Comparison of ENCODE assay signal across 10 cellular contexts in genomic region chr19:10352764-10353671, GRCh38. TPM values are rescaled to one million over a fixed set of nuclear protein-coding genes. Genes with fewer than 3 reads are reported as not detected.
DNase-seq lines count a peak whose midpoint lies in the region; ATAC-seq and TF ChIP-seq lines count a peak whose summit lies in the region.
"Had no signal": no experiment of that assay in that cellular context is flagged by ENCODE, and none has a peak within 500 bp of the region (broad histone marks: within the 10 kb centered on the region; RNA-seq: fewer than 3 reads in every experiment).

No MANE protein-coding gene starts in this region.

- H3K27ac Mint-ChIP-seq in mesothelial cell of epicardium (peak overlapping the region; percentile 30), HFFc6 (no peak overlapping the region)
- H3K27ac Mint-ChIP-seq: T-helper 17 cell had no signal

- H3K4me3 Mint-ChIP-seq in mesothelial cell of epicardium (peak overlapping the region; percentile 59), HFFc6 (no peak overlapping the region)
- H3K4me3 Mint-ChIP-seq: T-helper 17 cell had no signal

- peak; percentile 86 for ATAC-seq in Right ventricle myocardium superior (ENCODE audit: poor library complexity)

- H3K4me1 Mint-ChIP-seq in mesothelial cell of epicardium (peaks cover 7% of the 10 kb centered on the region), HFFc6 (ENCODE audit: low read depth) (no peaks in the 10 kb centered on the region)
- H3K4me1 Mint-ChIP-seq: T-helper 17 cell had no signal

- H3K36me3 Mint-ChIP-seq in mesothelial cell of epicardium = peaks cover 22% of the 10 kb centered on the region
- peaks cover 18% of the 10 kb centered on the region for H3K36me3 Mint-ChIP-seq in HFFc6 (ENCODE audit: low read depth)

- DNase-seq in SK-N-DZ (ENCODE audit: low spot score) (peak; percentile 35), Right ventricle myocardium superior (peak; percentile 89), mesothelial cell of epicardium (ENCODE audit: low spot score in 2 of 2, unreplicated experiment in 2 of 2) (peak in 1 of 2 experiments; percentile 44), ureter (ENCODE audit: low spot score) (peak; percentile 63), HFFc6 (no peak), NCI-H2196 treated with DMSO at 0.1 percent for 48 hours (lab: John Stamatoyannopoulos, UW; ENCODE audit: unreplicated experiment) (no peak)
- DNase-seq in activated CD8-positive, alpha-beta memory T cell treated with anti-CD3 and anti-CD28 coated beads, Interleukin-2, amount 50 U/mL, for 4 hours = no peak
- DNase-seq: DMS 273 treated with DMSO at 0.1 percent for 48 hours, T-helper 17 cell had no signal

- H3K9me3 Mint-ChIP-seq in mesothelial cell of epicardium (no peaks in the 10 kb centered on the region), HFFc6 (no peaks in the 10 kb centered on the region)

- TF ChIP-seq CTCF in mesothelial cell of epicardium (IDR thresholded peaks at IDR 0.05; ENCODE audit: unreplicated experiment) (no peak), HFFc6 (IDR thresholded peaks at IDR 0.05) (no peak)

- intact Hi-C loops in Right ventricle myocardium superior (cut with DNase I) = no loop called here

- H3K27me3 Mint-ChIP-seq in mesothelial cell of epicardium (ENCODE audit: low read depth) (no peaks in the 10 kb centered on the region), HFFc6 (ENCODE audit: insufficient read depth) (no peaks in the 10 kb centered on the region)
- H3K27me3 Mint-ChIP-seq: T-helper 17 cell had no signal

RNA-seq across cellular contexts. Expression of gene ICAM3, which starts 13.6 kb away (rescaled TPM):
- 1.0 and 1.8 TPM in 2 replicates for polyA plus RNA-seq in SK-N-DZ (2014; cell fraction: cytosol; rRNA removed)
- polyA plus RNA-seq in SK-N-DZ (2014; cell fraction: nucleus; rRNA removed) = 0.84 and 3.6 TPM in 2 replicates
- 31.0 TPM for total RNA-seq in Right ventricle myocardium superior
- 2.0 to 2.7 TPM (median 2.3 TPM) in 3 replicates for total RNA-seq in mesothelial cell of epicardium
- 8.7 TPM for total RNA-seq in ureter
- total RNA-seq in HFFc6 (2021; fragmentation: NEBNext Ultra II Directional; extraction: Animal tissue kit (Norgen Biotek cat#: 25700)) = 10 to 100 TPM; 14.7 to 17.7 (median 16.8) TPM
- total RNA-seq: M059J had no signal

RNA-seq across cellular contexts. Expression of gene RAVER1, which starts 19.7 kb away (rescaled TPM):
- polyA plus RNA-seq in SK-N-DZ (2014; cell fraction: cytosol; rRNA removed) = 17.8 and 20.7 TPM in 2 replicates
- 10.8 and 28.6 TPM in 2 replicates for polyA plus RNA-seq in SK-N-DZ (2014; cell fraction: nucleus; rRNA removed)
- total RNA-seq in Right ventricle myocardium superior (9.9 TPM), mesothelial cell of epicardium (51.1 to 55.7 TPM (median 52.4 TPM) in 3 replicates), ureter (41.7 TPM)
- 10 to 100 TPM; 52.1 to 58.3 (median 55.6) TPM for total RNA-seq in HFFc6 (2021; fragmentation: NEBNext Ultra II Directional; extraction: Animal tissue kit (Norgen Biotek cat#: 25700))

RNA-seq across cellular contexts. Expression of gene TYK2, which starts 27.4 kb away (rescaled TPM):
- 22.0 and 26.4 TPM in 2 replicates for polyA plus RNA-seq in SK-N-DZ (2014; cell fraction: cytosol; rRNA removed)
- polyA plus RNA-seq in SK-N-DZ (2014; cell fraction: nucleus; rRNA removed) = 212 and 214 TPM in 2 replicates
- total RNA-seq in Right ventricle myocardium superior (60.3 TPM), mesothelial cell of epicardium (142 to 148 TPM (median 146 TPM) in 3 replicates), ureter (142 TPM)
- 10 to 100 TPM; 67.9 to 82.3 (median 78.5) TPM for total RNA-seq in HFFc6 (2021; fragmentation: NEBNext Ultra II Directional; extraction: Animal tissue kit (Norgen Biotek cat#: 25700))

RNA-seq across cellular contexts. Expression of gene FDX2, which starts 37.2 kb away (rescaled TPM):
- 19.8 and 31.5 TPM in 2 replicates for polyA plus RNA-seq in SK-N-DZ (2014; cell fraction: cytosol; rRNA removed)
- polyA plus RNA-seq in SK-N-DZ (2014; cell fraction: nucleus; rRNA removed) = 34.2 and 43.1 TPM in 2 replicates
- total RNA-seq in Right ventricle myocardium superior = 19.8 TPM
- total RNA-seq in mesothelial cell of epicardium = 17.9 to 20.9 TPM (median 18.6 TPM) in 3 replicates
- 25.8 TPM for total RNA-seq in ureter
- 10 to 100 TPM; 33.9 to 47.3 (median 38.5) TPM for total RNA-seq in HFFc6 (2021; fragmentation: NEBNext Ultra II Directional; extraction: Animal tissue kit (Norgen Biotek cat#: 25700))

RNA-seq across cellular contexts. Expression of gene ZGLP1, which starts 43.4 kb away (rescaled TPM):
- 1.6 and 2.4 TPM in 2 replicates for polyA plus RNA-seq in SK-N-DZ (2014; cell fraction: cytosol; rRNA removed)
- polyA plus RNA-seq in SK-N-DZ (2014; cell fraction: nucleus; rRNA removed) = 16.2 and 24.5 TPM in 2 replicates
- total RNA-seq in Right ventricle myocardium superior = 0.91 TPM
- total RNA-seq in mesothelial cell of epicardium = 12.8 to 14.9 TPM (median 13.5 TPM) in 3 replicates
- total RNA-seq in ureter = 6.3 TPM
- total RNA-seq in HFFc6 (2021; fragmentation: NEBNext Ultra II Directional; extraction: Animal tissue kit (Norgen Biotek cat#: 25700)) = 1 to 10 TPM in 5 of 6 experiments, under 1 TPM in 1; 1.00 to 2.7 (median 2.1) TPM

Comparison
In these comparisons a context has a peak if more than half of its experiments do, and no peak if none do; other contexts are left out.
1. DNase-seq: peak in SK-N-DZ (single experiment), Right ventricle myocardium superior (single experiment) and ureter (single experiment); none in HFFc6 (single experiment), activated CD8-positive, alpha-beta memory T cell treated with anti-CD3 and anti-CD28 coated beads, Interleukin-2, amount 50 U/mL, for 4 hours (single experiment) and NCI-H2196 treated with DMSO at 0.1 percent for 48 hours (single experiment).